12 cellular contexts compared by ENCODE assay signal in genomic region chr16:85436207-85436606, GRCh38.
DNase-seq lines count a peak whose midpoint lies in the region; ATAC-seq and TF ChIP-seq lines count a peak whose summit lies in the region.
"Had no signal": no experiment of that assay in that cellular context is flagged by ENCODE, and none has a peak within 500 bp of the region (broad histone marks: within the 10 kb centered on the region; RNA-seq: fewer than 3 reads in every experiment).

No MANE protein-coding gene starts in this region.

- TF ChIP-seq CTCF in gastroesophageal sphincter (IDR thresholded peaks at IDR 0.05) (no peak), progenitor cell of endocrine pancreas (IDR thresholded peaks at IDR 0.05; ENCODE audit: unreplicated experiment) (no peak)

- H3K9me3 ChIP-seq in gastroesophageal sphincter: no peaks in the 10 kb centered on the region
- no peaks in the 10 kb centered on the region for H3K9me3 ChIP-seq in effector memory CD4-positive, alpha-beta T cell (ENCODE audit: control insufficient read depth, low read length)
- H3K9me3 ChIP-seq: heart left ventricle had no signal

- H3K27me3 Mint-ChIP-seq in progenitor cell of endocrine pancreas: peaks cover 10% of the 10 kb centered on the region
- H3K27me3 Mint-ChIP-seq: activated naive CD8-positive, alpha-beta T cell treated with anti-CD3 and anti-CD28 coated beads, Interleukin-2, amount 10 ng/mL, durations not matched to agents 7 days and 5 days had no signal

- TF ChIP-seq POLR2A in gastroesophageal sphincter (IDR thresholded peaks at IDR 0.05): no peak

- H3K4me1 Mint-ChIP-seq in progenitor cell of endocrine pancreas (ENCODE audit: low read depth): peaks cover 38% of the 10 kb centered on the region
- H3K4me1 Mint-ChIP-seq: activated naive CD8-positive, alpha-beta T cell treated with anti-CD3 and anti-CD28 coated beads, Interleukin-2, amount 10 ng/mL, durations not matched to agents 7 days and 5 days had no signal

- no peak overlapping the region for H3K4me3 ChIP-seq in gastroesophageal sphincter
- no peak overlapping the region for H3K4me3 ChIP-seq in effector memory CD4-positive, alpha-beta T cell (ENCODE audit: insufficient read depth, low read depth, low read length, poor library complexity, severe bottlenecking)

- H3K36me3 Mint-ChIP-seq in progenitor cell of endocrine pancreas (ENCODE audit: insufficient read depth): no peaks in the 10 kb centered on the region
- H3K36me3 Mint-ChIP-seq: activated naive CD8-positive, alpha-beta T cell treated with anti-CD3 and anti-CD28 coated beads, Interleukin-2, amount 10 ng/mL, durations not matched to agents 7 days and 5 days had no signal

- peak; percentile 50 for DNase-seq in AG08395 (ENCODE audit: low spot score)
- DNase-seq in NCI-H69 (lab: John Stamatoyannopoulos, UW): peak; percentile 40
- no peak for DNase-seq in progenitor cell of endocrine pancreas (ENCODE audit: low spot score, unreplicated experiment)
- no peak for DNase-seq in central memory CD4-positive, alpha-beta T cell
- no peak for DNase-seq in effector memory CD4-positive, alpha-beta T cell
- no peak for DNase-seq in NCI-H1092 treated with DMSO at 0.1 percent for 48 hours (lab: John Stamatoyannopoulos, UW)
- DNase-seq: activated naive CD8-positive, alpha-beta T cell treated with anti-CD3 and anti-CD28 coated beads, Interleukin-2, amount 10 ng/mL, durations not matched to agents 7 days and 5 days; effector CD4-positive, alpha-beta T cell; NCI-H226 had no signal

- TF ChIP-seq EP300 in gastroesophageal sphincter (IDR thresholded peaks at IDR 0.05): no peak

- ATAC-seq in gastroesophageal sphincter: peak; percentile 33
- ATAC-seq in HG02970 (IDR thresholded peaks at IDR 0.05; ENCODE audit: low FRiP score, unreplicated experiment): no peak

- no peaks in the 10 kb centered on the region for H3K27me3 ChIP-seq in gastroesophageal sphincter
- no peaks in the 10 kb centered on the region for H3K27me3 ChIP-seq in effector memory CD4-positive, alpha-beta T cell (replicated peaks; ENCODE audit: control insufficient read depth, insufficient read depth, low read length, poor library complexity, severe bottlenecking)
- H3K27me3 ChIP-seq: heart left ventricle had no signal

- no peaks in the 10 kb centered on the region for H3K9me3 Mint-ChIP-seq in progenitor cell of endocrine pancreas (ENCODE audit: low read depth)
- H3K9me3 Mint-ChIP-seq: activated naive CD8-positive, alpha-beta T cell treated with anti-CD3 and anti-CD28 coated beads, Interleukin-2, amount 10 ng/mL, durations not matched to agents 7 days and 5 days had no signal

- peak overlapping the region in 3 of 4 donors; percentile 16 to 53 (median 49) for H3K27ac ChIP-seq in gastroesophageal sphincter
- H3K27ac ChIP-seq in effector memory CD4-positive, alpha-beta T cell (ENCODE audit: insufficient read depth, low read length, poor library complexity, severe bottlenecking): no peak overlapping the region

- H3K4me3 Mint-ChIP-seq in progenitor cell of endocrine pancreas (ENCODE audit: low read depth): no peak overlapping the region
- H3K4me3 Mint-ChIP-seq: activated naive CD8-positive, alpha-beta T cell treated with anti-CD3 and anti-CD28 coated beads, Interleukin-2, amount 10 ng/mL, durations not matched to agents 7 days and 5 days had no signal

- peaks cover 0 to 22% (median 12%) of the 10 kb centered on the region in 3 donors for H3K4me1 ChIP-seq in gastroesophageal sphincter
- no peaks in the 10 kb centered on the region for H3K4me1 ChIP-seq in effector memory CD4-positive, alpha-beta T cell (ENCODE audit: control insufficient read depth, insufficient read depth, low read length, poor library complexity, severe bottlenecking)

- H3K27ac Mint-ChIP-seq in progenitor cell of endocrine pancreas: peak overlapping the region; percentile 44
- H3K27ac Mint-ChIP-seq: activated naive CD8-positive, alpha-beta T cell treated with anti-CD3 and anti-CD28 coated beads, Interleukin-2, amount 10 ng/mL, durations not matched to agents 7 days and 5 days had no signal

- H3K36me3 ChIP-seq in gastroesophageal sphincter: peaks cover 0 to 28% of the 10 kb centered on the region in 2 donors
- H3K36me3 ChIP-seq in effector memory CD4-positive, alpha-beta T cell (ENCODE audit: control insufficient read depth, insufficient read depth, low read length): no peaks in the 10 kb centered on the region
- H3K36me3 ChIP-seq: heart left ventricle had no signal

- 58% methylated on average over 3 of the region's 9 CpGs; no CpG with 5 or more reads in 1 of the 2 donors for WGBS in gastroesophageal sphincter (ENCODE audit: low coverage in 1 of 2), 2 donors

Comparison
In these comparisons a context has a peak if more than half of its experiments do, and no peak if none do; other contexts are left out.
1. DNase-seq: peak in AG08395 (single experiment) and NCI-H69 (single experiment); none in progenitor cell of endocrine pancreas (single experiment), central memory CD4-positive, alpha-beta T cell (single experiment), effector memory CD4-positive, alpha-beta T cell (0 of 3) and NCI-H1092 treated with DMSO at 0.1 percent for 48 hours (single experiment).